6 cellular contexts compared by ENCODE assay signal in the genomic region with DNA sequence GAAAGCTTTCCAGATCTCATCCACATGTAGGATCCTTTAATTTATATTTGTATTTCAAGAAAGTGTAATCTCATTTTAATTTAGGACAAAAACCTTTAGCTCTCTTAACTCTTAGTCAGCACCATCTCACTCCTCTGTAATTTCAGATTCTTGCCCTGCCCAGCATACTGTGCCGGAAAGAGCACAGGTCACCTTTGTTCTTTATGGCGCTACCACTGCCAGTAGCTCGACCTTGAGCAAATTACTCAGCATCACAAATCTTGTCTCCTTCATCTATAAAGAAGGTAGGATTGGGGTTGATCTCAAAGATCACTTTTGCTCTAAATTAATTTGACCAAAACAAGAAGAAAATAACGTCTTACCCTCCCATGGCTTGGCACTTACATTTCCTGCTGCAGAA. TPM values are rescaled to one million over a fixed set of nuclear protein-coding genes. Genes with fewer than 3 reads are reported as not detected.
"Had no signal": no experiment of that assay in that cellular context is flagged by ENCODE, and none has a peak within 500 bp of the region (broad histone marks: within the 10 kb centered on the region; RNA-seq: fewer than 3 reads in every experiment).

No MANE protein-coding gene starts in this region.

- H3K4me1 ChIP-seq: HAP-1 had no signal

- H3K27ac ChIP-seq: GM23248 had no signal

- H3K36me3 ChIP-seq: HAP-1 had no signal

- DNase-seq: GM23248, GOT3, H7, IMR-90 had no signal

- H3K4me3 ChIP-seq: GM23248, HAP-1, K562 had no signal

- H3K9me3 ChIP-seq: HAP-1 had no signal

- H2AFZ ChIP-seq: GM23248 had no signal

RNA-seq across cellular contexts. Expression of a gene that starts 56.1 kb away (rescaled TPM):
- total RNA-seq: GM23248 had no signal
